ENCODE assay signal across 9 cellular contexts in the genomic region with DNA sequence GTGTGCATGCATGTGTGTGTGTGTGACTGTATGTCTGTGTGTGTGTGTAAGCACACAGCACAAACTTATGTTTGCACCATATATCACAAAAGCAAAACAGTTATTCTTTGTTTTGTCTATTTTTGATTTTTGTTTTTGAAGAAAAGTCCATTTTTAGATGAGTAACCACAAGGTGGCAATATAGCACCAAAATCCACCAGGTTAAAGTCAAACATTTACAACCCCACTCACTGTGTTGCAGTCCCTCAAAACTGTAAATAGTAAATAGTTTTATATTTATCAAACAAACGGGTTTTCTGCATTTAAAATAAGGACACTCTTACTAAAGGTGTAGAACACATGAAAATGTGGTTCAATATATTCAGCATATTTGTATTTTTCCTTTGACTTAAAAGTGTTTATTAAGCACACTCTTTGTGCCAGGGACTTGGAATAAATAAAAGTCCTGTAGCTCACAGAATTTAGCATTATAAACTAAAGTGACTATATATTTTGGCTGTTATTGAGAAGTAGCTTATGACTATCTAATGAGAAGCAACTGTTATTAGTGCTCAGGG.
A peak's percentile ranks its signal among the peaks of the same experiment; 100 is the strongest.
DNase-seq lines count a peak whose midpoint lies in the region; ATAC-seq and TF ChIP-seq lines count a peak whose summit lies in the region.
"Had no signal": no experiment of that assay in that cellular context is flagged by ENCODE, and none has a peak within 500 bp of the region (broad histone marks: within the 10 kb centered on the region; RNA-seq: fewer than 3 reads in every experiment).

No MANE protein-coding gene starts in this region.

- intact Hi-C loops in left lung (cut with DNase I) = no loop called here
- intact Hi-C loops in activated T-helper 1 cell treated with anti-CD3 and anti-CD28 coated beads, Interleukin-12 subunit alpha, Interleukin-12 subunit beta, Interleukin-2, Interleukin-4 antibody, amounts not matched to agents 30 ng/mL and 10 ng/mL and 1 ng/mL, durations not matched to agents 14 hours and 24 hours and 36 hours (cut with micrococcal nuclease) = loop anchor here (1.0 kb wide), 1 partner anchor 441 kb away; no protein-coding TSS in a partner anchor

- no peaks in the 10 kb centered on the region for H3K27me3 Mint-ChIP-seq in activated T-cell treated with anti-CD3 and anti-CD28 coated beads, Interleukin-2, amount 50 U/mL, for 24 hours
- H3K27me3 Mint-ChIP-seq in activated T-helper 1 cell treated with anti-CD3 and anti-CD28 coated beads, Interleukin-12 subunit alpha, Interleukin-12 subunit beta, Interleukin-2, Interleukin-4 antibody, amounts not matched to agents 30 ng/mL and 10 ng/mL and 1 ng/mL, durations not matched to agents 14 hours and 24 hours and 36 hours (ENCODE audit: insufficient read depth) = no peaks in the 10 kb centered on the region

- TF ChIP-seq CTCF in left lung (IDR thresholded peaks at IDR 0.05) (peak in 1 of 2 donors; percentile 37), coronary artery (IDR thresholded peaks at IDR 0.05) (no peak)

- H3K27ac ChIP-seq in left lung (no peak overlapping the region), coronary artery (no peak overlapping the region)

- H3K36me3 Mint-ChIP-seq in activated T-cell treated with anti-CD3 and anti-CD28 coated beads, Interleukin-2, amount 50 U/mL, for 24 hours (ENCODE audit: low read depth) = no peaks in the 10 kb centered on the region
- H3K36me3 Mint-ChIP-seq in activated T-helper 1 cell treated with anti-CD3 and anti-CD28 coated beads, Interleukin-12 subunit alpha, Interleukin-12 subunit beta, Interleukin-2, Interleukin-4 antibody, amounts not matched to agents 30 ng/mL and 10 ng/mL and 1 ng/mL, durations not matched to agents 14 hours and 24 hours and 36 hours (ENCODE audit: low read depth) = no peaks in the 10 kb centered on the region

- no peaks in the 10 kb centered on the region for H3K4me1 Mint-ChIP-seq in activated T-cell treated with anti-CD3 and anti-CD28 coated beads, Interleukin-2, amount 50 U/mL, for 24 hours (ENCODE audit: low read depth)
- no peaks in the 10 kb centered on the region for H3K4me1 Mint-ChIP-seq in activated T-helper 1 cell treated with anti-CD3 and anti-CD28 coated beads, Interleukin-12 subunit alpha, Interleukin-12 subunit beta, Interleukin-2, Interleukin-4 antibody, amounts not matched to agents 30 ng/mL and 10 ng/mL and 1 ng/mL, durations not matched to agents 14 hours and 24 hours and 36 hours (ENCODE audit: low read depth)

- H3K4me1 ChIP-seq in left lung = no peaks in the 10 kb centered on the region

- no peaks in the 10 kb centered on the region for H3K27me3 ChIP-seq in left lung

- no peak overlapping the region for H3K4me3 ChIP-seq in Jurkat, Clone E6-1 (ENCODE audit: low read length)
- H3K4me3 ChIP-seq in left lung (no peak overlapping the region), coronary artery (no peak overlapping the region)

- no peaks in the 10 kb centered on the region for H3K36me3 ChIP-seq in left lung

- no peak overlapping the region for H3K4me3 Mint-ChIP-seq in activated T-cell treated with anti-CD3 and anti-CD28 coated beads, Interleukin-2, amount 50 U/mL, for 24 hours
- no peak overlapping the region for H3K4me3 Mint-ChIP-seq in activated T-helper 1 cell treated with anti-CD3 and anti-CD28 coated beads, Interleukin-12 subunit alpha, Interleukin-12 subunit beta, Interleukin-2, Interleukin-4 antibody, amounts not matched to agents 30 ng/mL and 10 ng/mL and 1 ng/mL, durations not matched to agents 14 hours and 24 hours and 36 hours
- H3K4me3 Mint-ChIP-seq: T-helper 1 cell treated with Interleukin-12 subunit alpha and Interleukin-12 subunit beta and Interleukin-4 antibody, amounts not matched to agents 30 μg/mL and 1 μg/mL, for 36 hours had no signal

- peak; percentile 53 for ATAC-seq in left lung
- ATAC-seq in HG02870 (IDR thresholded peaks at IDR 0.05; ENCODE audit: unreplicated experiment) = no peak

- peaks cover 4% of the 10 kb centered on the region for H3K9me3 Mint-ChIP-seq in activated T-cell treated with anti-CD3 and anti-CD28 coated beads, Interleukin-2, amount 50 U/mL, for 24 hours
- no peaks in the 10 kb centered on the region for H3K9me3 Mint-ChIP-seq in activated T-helper 1 cell treated with anti-CD3 and anti-CD28 coated beads, Interleukin-12 subunit alpha, Interleukin-12 subunit beta, Interleukin-2, Interleukin-4 antibody, amounts not matched to agents 30 ng/mL and 10 ng/mL and 1 ng/mL, durations not matched to agents 14 hours and 24 hours and 36 hours
- H3K9me3 Mint-ChIP-seq: T-helper 1 cell treated with Interleukin-12 subunit alpha and Interleukin-12 subunit beta and Interleukin-4 antibody, amounts not matched to agents 30 μg/mL and 1 μg/mL, for 36 hours had no signal

- H3K27ac Mint-ChIP-seq in activated T-cell treated with anti-CD3 and anti-CD28 coated beads, Interleukin-2, amount 50 U/mL, for 24 hours = no peak overlapping the region
- no peak overlapping the region for H3K27ac Mint-ChIP-seq in activated T-helper 1 cell treated with anti-CD3 and anti-CD28 coated beads, Interleukin-12 subunit alpha, Interleukin-12 subunit beta, Interleukin-2, Interleukin-4 antibody, amounts not matched to agents 30 ng/mL and 10 ng/mL and 1 ng/mL, durations not matched to agents 14 hours and 24 hours and 36 hours
- H3K27ac Mint-ChIP-seq: T-helper 1 cell treated with Interleukin-12 subunit alpha and Interleukin-12 subunit beta and Interleukin-4 antibody, amounts not matched to agents 30 μg/mL and 1 μg/mL, for 36 hours had no signal

- in situ Hi-C loops in G401 (cut with HindIII; ENCODE audit: low sequenced_read_pairs) = no loop called here

- peak; percentile 44 for DNase-seq in G401 (ENCODE audit: low spot score)
- peak; percentile 12 for DNase-seq in Jurkat, Clone E6-1 (ENCODE audit: low read depth, low spot score)
- DNase-seq in amniotic epithelial cell (ENCODE audit: low read depth) = peak; percentile 44
- DNase-seq in left lung = no peak
- DNase-seq in activated T-cell treated with anti-CD3 and anti-CD28 coated beads, Interleukin-2, amount 50 U/mL, for 24 hours = no peak
- DNase-seq in activated T-helper 1 cell treated with anti-CD3 and anti-CD28 coated beads, Interleukin-12 subunit alpha, Interleukin-12 subunit beta, Interleukin-2, Interleukin-4 antibody, amounts not matched to agents 30 ng/mL and 10 ng/mL and 1 ng/mL, durations not matched to agents 14 hours and 24 hours and 36 hours (ENCODE audit: low spot score) = no peak
- no peak for DNase-seq in coronary artery (ENCODE audit: low spot score)

- no peaks in the 10 kb centered on the region for H3K9me3 ChIP-seq in left lung

Comparison
In these comparisons a context has a peak if more than half of its experiments do, and no peak if none do; other contexts are left out.
1. DNase-seq: peak in G401 (single experiment), Jurkat, Clone E6-1 (single experiment) and amniotic epithelial cell (single experiment); none in left lung (0 of 2), activated T-cell treated with anti-CD3 and anti-CD28 coated beads, Interleukin-2, amount 50 U/mL, for 24 hours (single experiment), activated T-helper 1 cell treated with anti-CD3 and anti-CD28 coated beads, Interleukin-12 subunit alpha, Interleukin-12 subunit beta, Interleukin-2, Interleukin-4 antibody, amounts not matched to agents 30 ng/mL and 10 ng/mL and 1 ng/mL, durations not matched to agents 14 hours and 24 hours and 36 hours (single experiment) and coronary artery (single experiment).